ENCODE assay signal across 23 cellular contexts in the genomic region with DNA sequence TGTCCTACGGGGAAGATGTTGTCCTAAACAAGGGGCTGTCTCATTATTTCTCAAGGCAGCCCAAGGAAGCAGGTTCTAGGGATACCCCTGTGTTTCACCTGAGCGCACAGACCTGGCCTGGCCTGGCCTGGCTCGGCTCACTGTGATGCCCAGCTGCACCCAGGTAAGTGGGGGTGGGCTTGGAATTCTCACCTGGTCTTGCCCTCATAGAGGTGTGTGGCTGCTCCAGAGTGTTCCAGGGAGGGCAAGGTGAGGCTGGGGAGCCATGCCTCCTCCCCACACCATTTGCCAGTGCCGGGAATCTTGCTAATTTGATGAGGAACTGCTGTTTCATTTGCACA.
"Had no signal": no experiment of that assay in that cellular context is flagged by ENCODE, and none has a peak within 500 bp of the region (broad histone marks: within the 10 kb centered on the region; RNA-seq: fewer than 3 reads in every experiment).

No MANE protein-coding gene starts in this region.

- H3K4me3 ChIP-seq: cardiac muscle cell had no signal

- ATAC-seq: activated CD8-positive, alpha-beta T cell treated with anti-CD3 and anti-CD28 coated beads for 36 hours; activated T-helper 17 cell treated with anti-CD3 and anti-CD28 coated beads, Interleukin-2, amount 50 U/mL, for 72 hours; T-helper 17 cell had no signal

- DNase-seq: activated CD4-positive, alpha-beta T cell treated with anti-CD3 and anti-CD28 coated beads, Interleukin-2, amount 10 ng/mL, durations not matched to agents 7 days and 5 days; activated CD4-positive, CD25-positive, alpha-beta regulatory T cell; activated CD8-positive, alpha-beta T cell treated with anti-CD3 and anti-CD28 coated beads for 36 hours; activated gamma-delta T cell; activated naive CD4-positive, alpha-beta T cell treated with anti-CD3 and anti-CD28 coated beads, Interleukin-2, amount 10 ng/mL, durations not matched to agents 7 days and 5 days; activated naive CD8-positive, alpha-beta T cell treated with anti-CD3 and anti-CD28 coated beads for 36 hours; activated T-cell treated with anti-CD3 and anti-CD28 coated beads for 4 hours; activated T-cell treated with anti-CD3 and anti-CD28 coated beads, Interleukin-2, amount 50 U/mL, for 48 hours; brain microvascular endothelial cell; NCI-H1092; NCI-H1417; NCI-H2029; NCI-H2107; NCI-H2171 treated with DMSO at 0.1 percent for 48 hours; NCI-H226; NCI-H526; NCI-H82; SIG-M5; T-helper 17 cell; T-helper 9 cell had no signal

- H3K27me3 ChIP-seq: brain microvascular endothelial cell, cardiac muscle cell had no signal

- H3K27ac ChIP-seq: brain microvascular endothelial cell, cardiac muscle cell, KMS-11 had no signal

- H3K36me3 ChIP-seq: brain microvascular endothelial cell, cardiac muscle cell had no signal
